ENCODE assay signal across 18 cellular contexts in the genomic region with DNA sequence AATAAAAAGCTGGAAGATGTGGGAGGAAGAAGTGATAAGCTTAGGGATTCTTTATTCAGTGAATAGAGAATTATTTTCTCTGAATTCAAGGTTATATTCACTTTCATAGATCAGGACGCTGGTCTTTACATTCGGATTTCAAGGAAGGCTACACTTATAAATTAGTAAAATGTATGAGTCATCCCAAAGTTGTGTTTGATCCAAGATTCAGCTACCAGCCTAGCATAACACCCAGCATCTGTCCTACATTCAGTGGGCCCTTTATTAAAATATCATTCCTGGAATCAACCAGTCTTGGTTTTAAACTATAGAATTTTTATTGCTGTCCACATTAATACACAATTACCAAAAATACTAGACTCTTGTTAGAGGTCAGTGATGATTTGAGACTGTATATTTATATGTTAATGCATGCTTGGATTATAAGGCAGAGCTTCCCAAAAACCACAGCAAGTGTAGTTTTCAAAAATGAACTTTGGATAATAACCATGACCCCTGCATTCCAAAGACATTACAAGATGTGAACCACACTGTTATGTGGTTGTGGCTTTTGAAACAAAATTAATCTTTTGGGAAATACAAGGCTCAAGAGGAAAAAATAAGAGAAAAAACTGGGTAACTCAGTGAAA.
DNase-seq lines count a peak whose midpoint lies in the region; ATAC-seq and TF ChIP-seq lines count a peak whose summit lies in the region.
"Had no signal": no experiment of that assay in that cellular context is flagged by ENCODE, and none has a peak within 500 bp of the region (broad histone marks: within the 10 kb centered on the region; RNA-seq: fewer than 3 reads in every experiment).

No MANE protein-coding gene starts in this region.

- H3K27ac Mint-ChIP-seq in nephron, result peak overlapping the region; percentile 54 to 85 (median 63)
- H3K27ac Mint-ChIP-seq: T-helper 1 cell treated with Interleukin-12 subunit alpha and Interleukin-12 subunit beta and Interleukin-4 antibody, amounts not matched to agents 30 μg/mL and 1 μg/mL, for 36 hours; type B pancreatic cell had no signal

- H3K4me2 ChIP-seq in mammary epithelial cell (ENCODE audit: insufficient read depth, low read depth, low read length), result no peak overlapping the region
- H3K4me2 ChIP-seq: BLaER1 treated with 17β-estradiol and CSF1 and Interleukin-3, amounts not matched to agents 10 nM and 100 nM had no signal

- no peaks in the 10 kb centered on the region for H3K9me3 ChIP-seq in mammary epithelial cell (replicated peaks; ENCODE audit: insufficient read depth, low read length)
- H3K9me3 ChIP-seq: BLaER1 treated with 17β-estradiol and CSF1 and Interleukin-3, amounts not matched to agents 10 nM and 100 nM; heart left ventricle had no signal

- H3K4me3 Mint-ChIP-seq in nephron, result no peak overlapping the region
- H3K4me3 Mint-ChIP-seq: T-helper 1 cell treated with Interleukin-12 subunit alpha and Interleukin-12 subunit beta and Interleukin-4 antibody, amounts not matched to agents 30 μg/mL and 1 μg/mL, for 36 hours; type B pancreatic cell had no signal

- CTCF ChIA-PET in mammary epithelial cell (lab: Charles Lee; ENCODE audit: low non-redundant PET), result no interaction called here

- peaks cover 10% of the 10 kb centered on the region for H3K27me3 ChIP-seq in mammary epithelial cell (ENCODE audit: insufficient read depth, low read length)
- H3K27me3 ChIP-seq: BLaER1 treated with 17β-estradiol and CSF1 and Interleukin-3, amounts not matched to agents 10 nM and 100 nM; heart left ventricle had no signal

- peaks cover 32% of the 10 kb centered on the region for H3K4me1 ChIP-seq in mammary epithelial cell (ENCODE audit: insufficient read depth, low read length)

- no peak overlapping the region for H3K9ac ChIP-seq in mammary epithelial cell (ENCODE audit: insufficient read depth, low read length)
- H3K9ac ChIP-seq: BLaER1 treated with 17β-estradiol and CSF1 and Interleukin-3, amounts not matched to agents 10 nM and 100 nM had no signal

- H3K36me3 ChIP-seq in mammary epithelial cell (ENCODE audit: insufficient read depth, low read length), result no peaks in the 10 kb centered on the region
- H3K36me3 ChIP-seq: BLaER1 treated with 17β-estradiol and CSF1 and Interleukin-3, amounts not matched to agents 10 nM and 100 nM; heart left ventricle had no signal

- 0% methylated on average over 2 of the region's 2 CpGs for WGBS in mammary epithelial cell (ENCODE audit: low coverage, missing lambda C conversion rate)

- H2AFZ ChIP-seq in mammary epithelial cell (ENCODE audit: low read depth, low read length), result no peak overlapping the region

- peaks cover 8% of the 10 kb centered on the region for H3K27me3 Mint-ChIP-seq in nephron (ENCODE audit: low read depth)

- ATAC-seq in GM18861 (IDR thresholded peaks at IDR 0.05; ENCODE audit: unreplicated experiment), result no peak
- no peak for ATAC-seq in HG03571 (IDR thresholded peaks at IDR 0.05; ENCODE audit: unreplicated experiment)

- dilution Hi-C loops in mammary epithelial cell (cut with HindIII; ENCODE audit: low sequenced_read_pairs), result no loop called here

- H3K79me2 ChIP-seq in mammary epithelial cell (ENCODE audit: insufficient read depth, low read length), result no peaks in the 10 kb centered on the region

- in situ Hi-C loops in mammary epithelial cell (cut with MboI; ENCODE audit: low sequenced_read_pairs in 2 of 2), result no loop called here

- H3K36me3 Mint-ChIP-seq in nephron (ENCODE audit: low read depth), result no peaks in the 10 kb centered on the region
- H3K36me3 Mint-ChIP-seq: type B pancreatic cell had no signal

- intact Hi-C loops in mammary epithelial cell (cut with micrococcal nuclease), result no loop called here

- no peak for TF ChIP-seq CTCF in mammary epithelial cell (conservative IDR thresholded peaks at IDR 0.05 in 1 of 2, IDR thresholded peaks at IDR 0.05 in 1 of 2; ENCODE audit: extremely low read depth in 1 of 2, insufficient read depth in 1 of 2, low read depth in 1 of 2, low read length in 2 of 2)
- TF ChIP-seq CTCF in nephron (IDR thresholded peaks at IDR 0.05; ENCODE audit: unreplicated experiment in 3 of 3), result no peak

- H4K20me1 ChIP-seq in mammary epithelial cell (ENCODE audit: insufficient read depth, low read length), result no peaks in the 10 kb centered on the region
- H4K20me1 ChIP-seq: BLaER1 treated with 17β-estradiol and CSF1 and Interleukin-3, amounts not matched to agents 10 nM and 100 nM had no signal

- H3K4me1 Mint-ChIP-seq in nephron, result peaks cover 36% of the 10 kb centered on the region

- no TSS peak for BruUV-seq in mammary epithelial cell (replicated peaks; lab: Mats Ljungman, UMichigan)

- H3K27ac ChIP-seq in mammary epithelial cell (ENCODE audit: insufficient read depth, low read depth, low read length), result no peak overlapping the region
- H3K27ac ChIP-seq: BLaER1 treated with 17β-estradiol and CSF1 and Interleukin-3, amounts not matched to agents 10 nM and 100 nM had no signal

- DNase-seq in AG08396 (ENCODE audit: low spot score) (peak; percentile 5), HS-5 (ENCODE audit: low read depth) (peak; percentile 89), mammary epithelial cell (peak; percentile 65), NCI-H1417 (lab: John Stamatoyannopoulos, UW) (no peak), D341Med (ENCODE audit: low spot score) (no peak)
- DNase-seq: activated CD4-positive, alpha-beta T cell treated with anti-CD3 and anti-CD28 coated beads, Interleukin-2, amount 50 U/mL, for 1 hour; activated effector memory CD4-positive, alpha-beta T cell treated with Interleukin-2 at 50 U/mL for 16 hours; cortex of kidney; heart left ventricle; NCI-H187 treated with DMSO at 0.1 percent for 48 hours; right cardiac atrium had no signal

- no peaks in the 10 kb centered on the region for H3K9me3 Mint-ChIP-seq in nephron
- H3K9me3 Mint-ChIP-seq: T-helper 1 cell treated with Interleukin-12 subunit alpha and Interleukin-12 subunit beta and Interleukin-4 antibody, amounts not matched to agents 30 μg/mL and 1 μg/mL, for 36 hours; type B pancreatic cell had no signal

- H3K4me3 ChIP-seq in mammary epithelial cell (replicated peaks in 1 of 3; ENCODE audit: insufficient read depth in 1 of 3, low read depth in 2 of 3, low read length in 3 of 3), result no peak overlapping the region
- H3K4me3 ChIP-seq: BLaER1 treated with 17β-estradiol and CSF1 and Interleukin-3, amounts not matched to agents 10 nM and 100 nM; heart left ventricle; lung had no signal

Comparison
In these comparisons a context has a peak if more than half of its experiments do, and no peak if none do; other contexts are left out.
1. DNase-seq: peak in AG08396 (single experiment), HS-5 (single experiment) and mammary epithelial cell (single experiment); none in NCI-H1417 (0 of 3) and D341Med (single experiment).